Comparison of ENCODE assay signal across 19 cellular contexts in genomic region chr10:109726473-109726872, GRCh38.
"Had no signal": no experiment of that assay in that cellular context is flagged by ENCODE, and none has a peak within 500 bp of the region (broad histone marks: within the 10 kb centered on the region; RNA-seq: fewer than 3 reads in every experiment).

No MANE protein-coding gene starts in this region.

- H3K4me1 Mint-ChIP-seq: activated CD4-positive, alpha-beta T cell treated with anti-CD3 and anti-CD28 coated beads, Interleukin-2, amount 10 ng/mL, durations not matched to agents 7 days and 5 days; activated T-helper 17 cell treated with anti-CD3 and anti-CD28 coated beads, Interleukin-2, amount 50 U/mL, for 72 hours; naive thymus-derived CD8-positive, alpha-beta T cell; stimulated activated memory B cell treated with anti-CD40 and anti-IgM and Interleukin-4, amounts not matched to agents 10 μg/mL and 1 μg/mL and 100 μg/mL, for 72 hours; WTC11 had no signal

- H3K27ac ChIP-seq: brain microvascular endothelial cell, gastroesophageal sphincter, right lobe of liver had no signal

- H3K27ac Mint-ChIP-seq: activated CD4-positive, alpha-beta T cell treated with anti-CD3 and anti-CD28 coated beads, Interleukin-2, amount 10 ng/mL, durations not matched to agents 7 days and 5 days; activated naive CD4-positive, alpha-beta T cell treated with anti-CD3 and anti-CD28 coated beads for 36 hours; activated T-helper 17 cell treated with anti-CD3 and anti-CD28 coated beads, Interleukin-2, amount 50 U/mL, for 72 hours; dendritic cell treated with granulocyte-macrophage colony-stimulating factor and Interleukin-4, amounts not matched to agents 40 ng/mL and 50 ng/mL, for 4 days; naive thymus-derived CD8-positive, alpha-beta T cell; progenitor cell of endocrine pancreas; stimulated activated memory B cell treated with anti-CD40 and anti-IgM and Interleukin-4, amounts not matched to agents 10 μg/mL and 1 μg/mL and 100 μg/mL, for 72 hours; T-helper 1 cell treated with Interleukin-12 subunit alpha and Interleukin-12 subunit beta and Interleukin-4 antibody, amounts not matched to agents 30 μg/mL and 1 μg/mL, for 36 hours; WTC11 had no signal

- DNase-seq: activated CD4-positive, alpha-beta T cell treated with anti-CD3 and anti-CD28 coated beads, Interleukin-2, amount 10 ng/mL, durations not matched to agents 7 days and 5 days; activated CD8-positive, alpha-beta memory T cell treated with anti-CD3 and anti-CD28 coated beads for 24 hours; activated naive CD4-positive, alpha-beta T cell treated with anti-CD3 and anti-CD28 coated beads for 36 hours; brain microvascular endothelial cell; hippocampal formation; left cardiac atrium; naive thymus-derived CD8-positive, alpha-beta T cell; nucleus accumbens; right lobe of liver had no signal

- H3K4me3 ChIP-seq: gastroesophageal sphincter, lung, mucosa of descending colon, right lobe of liver, tibial nerve had no signal

- H3K27me3 ChIP-seq: brain microvascular endothelial cell, right lobe of liver, tibial nerve had no signal

- H3K4me1 ChIP-seq: gastroesophageal sphincter, right lobe of liver had no signal

- H3K36me3 ChIP-seq: brain microvascular endothelial cell, gastroesophageal sphincter, right lobe of liver, tibial nerve had no signal

- H3K4me3 Mint-ChIP-seq: activated CD4-positive, alpha-beta T cell treated with anti-CD3 and anti-CD28 coated beads, Interleukin-2, amount 10 ng/mL, durations not matched to agents 7 days and 5 days; activated naive CD4-positive, alpha-beta T cell treated with anti-CD3 and anti-CD28 coated beads for 36 hours; activated T-helper 17 cell treated with anti-CD3 and anti-CD28 coated beads, Interleukin-2, amount 50 U/mL, for 72 hours; dendritic cell treated with granulocyte-macrophage colony-stimulating factor and Interleukin-4, amounts not matched to agents 40 ng/mL and 50 ng/mL, for 4 days; naive thymus-derived CD8-positive, alpha-beta T cell; stimulated activated memory B cell treated with anti-CD40 and anti-IgM and Interleukin-4, amounts not matched to agents 10 μg/mL and 1 μg/mL and 100 μg/mL, for 72 hours; T-helper 1 cell treated with Interleukin-12 subunit alpha and Interleukin-12 subunit beta and Interleukin-4 antibody, amounts not matched to agents 30 μg/mL and 1 μg/mL, for 36 hours; WTC11 had no signal

- H3K27me3 Mint-ChIP-seq: activated CD4-positive, alpha-beta T cell treated with anti-CD3 and anti-CD28 coated beads, Interleukin-2, amount 10 ng/mL, durations not matched to agents 7 days and 5 days; activated T-helper 17 cell treated with anti-CD3 and anti-CD28 coated beads, Interleukin-2, amount 50 U/mL, for 72 hours; dendritic cell treated with granulocyte-macrophage colony-stimulating factor and Interleukin-4, amounts not matched to agents 40 ng/mL and 50 ng/mL, for 4 days; progenitor cell of endocrine pancreas; stimulated activated memory B cell treated with anti-CD40 and anti-IgM and Interleukin-4, amounts not matched to agents 10 μg/mL and 1 μg/mL and 100 μg/mL, for 72 hours had no signal

- H3K9me3 ChIP-seq: gastroesophageal sphincter, mucosa of descending colon, right lobe of liver, tibial nerve had no signal

- H3K36me3 Mint-ChIP-seq: naive thymus-derived CD8-positive, alpha-beta T cell; stimulated activated memory B cell treated with anti-CD40 and anti-IgM and Interleukin-4, amounts not matched to agents 10 μg/mL and 1 μg/mL and 100 μg/mL, for 72 hours; WTC11 had no signal

- H3K9me3 Mint-ChIP-seq: activated CD4-positive, alpha-beta T cell treated with anti-CD3 and anti-CD28 coated beads, Interleukin-2, amount 10 ng/mL, durations not matched to agents 7 days and 5 days; activated naive CD4-positive, alpha-beta T cell treated with anti-CD3 and anti-CD28 coated beads for 36 hours; activated T-helper 17 cell treated with anti-CD3 and anti-CD28 coated beads, Interleukin-2, amount 50 U/mL, for 72 hours; dendritic cell treated with granulocyte-macrophage colony-stimulating factor and Interleukin-4, amounts not matched to agents 40 ng/mL and 50 ng/mL, for 4 days; stimulated activated memory B cell treated with anti-CD40 and anti-IgM and Interleukin-4, amounts not matched to agents 10 μg/mL and 1 μg/mL and 100 μg/mL, for 72 hours; T-helper 1 cell treated with Interleukin-12 subunit alpha and Interleukin-12 subunit beta and Interleukin-4 antibody, amounts not matched to agents 30 μg/mL and 1 μg/mL, for 36 hours had no signal
